Comparison of ENCODE assay signal across 8 cellular contexts in the genomic region with DNA sequence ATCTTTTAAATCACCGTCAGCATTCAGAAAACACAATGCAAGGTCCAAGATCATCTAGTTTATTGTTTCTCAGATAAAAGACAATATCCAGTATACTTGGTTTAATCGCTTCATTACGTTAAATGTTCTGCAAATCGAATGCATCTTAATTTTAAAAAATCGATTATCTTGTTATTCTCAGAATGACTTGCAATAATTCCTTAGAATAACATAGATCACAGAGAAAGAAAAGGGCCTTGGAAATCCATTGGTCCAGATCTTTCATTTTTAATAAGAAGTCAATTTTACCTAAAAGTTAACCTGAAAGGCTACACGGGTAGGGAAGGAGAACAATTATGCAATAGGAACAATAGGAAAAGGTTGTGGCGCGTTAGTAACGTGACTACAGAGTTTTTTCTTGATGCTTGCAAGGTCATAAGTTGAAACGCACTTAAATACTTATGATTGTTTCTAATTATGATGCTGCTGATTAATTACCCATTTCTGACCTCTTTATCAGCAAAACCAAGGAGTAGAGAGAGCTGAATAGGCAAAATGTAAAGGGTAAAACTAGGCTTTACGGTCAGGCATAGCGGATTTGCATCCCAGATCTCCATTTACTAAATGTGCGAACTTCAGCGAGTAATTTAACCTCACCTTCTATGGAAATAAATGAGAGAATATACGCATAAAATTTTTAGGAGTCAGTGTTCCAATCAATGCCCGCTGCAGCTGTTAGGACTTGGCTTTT. TPM values are rescaled to one million over a fixed set of nuclear protein-coding genes. Genes with fewer than 3 reads are reported as not detected.
DNase-seq lines count a peak whose midpoint lies in the region; ATAC-seq and TF ChIP-seq lines count a peak whose summit lies in the region.

No MANE protein-coding gene starts in this region.

- no peaks in the 10 kb centered on the region for H3K27me3 ChIP-seq in WERI-Rb-1 (ENCODE audit: insufficient read depth, low read depth, severe bottlenecking)
- H3K27me3 ChIP-seq in right cardiac atrium (ENCODE audit: control insufficient read depth, insufficient read depth): no peaks in the 10 kb centered on the region
- no peaks in the 10 kb centered on the region for H3K27me3 ChIP-seq in spleen (replicated peaks in 1 of 7)

- no peak for TF ChIP-seq POLR2A in spleen (IDR thresholded peaks at IDR 0.05)

- peaks cover 3% of the 10 kb centered on the region for H3K4me1 ChIP-seq in right cardiac atrium (ENCODE audit: control insufficient read depth, insufficient read depth, low read length)
- peaks cover 24 to 57% (median 30%) of the 10 kb centered on the region in 6 donors for H3K4me1 ChIP-seq in spleen

- ATAC-seq in right cardiac atrium (no peak), HG02840 (IDR thresholded peaks at IDR 0.05; ENCODE audit: low FRiP score, unreplicated experiment) (no peak), GM21619 (IDR thresholded peaks at IDR 0.05; ENCODE audit: unreplicated experiment) (no peak)

- H3K36me3 ChIP-seq in WERI-Rb-1 (no peaks in the 10 kb centered on the region), spleen (no peaks in the 10 kb centered on the region)

- no peaks in the 10 kb centered on the region for H3K9me3 ChIP-seq in WERI-Rb-1 (ENCODE audit: severe bottlenecking)
- H3K9me3 ChIP-seq in right cardiac atrium (ENCODE audit: control insufficient read depth, low read length): no peaks in the 10 kb centered on the region
- H3K9me3 ChIP-seq in spleen: no peaks in the 10 kb centered on the region

- intact Hi-C loops in right cardiac atrium (cut with DNase I): loop anchor here (5.0 to 10.0 kb wide), 2 partner anchors 95 to 242 kb away; a partner anchor contains a TSS
- intact Hi-C loops in spleen (cut with DNase I; ENCODE audit: low total_unique reads): loop anchor here (10.0 kb wide), 3 partner anchors 95 to 245 kb away; a partner anchor contains a TSS

- DNase-seq in NCI-H1105 treated with DMSO at 0.1 percent for 48 hours (lab: John Stamatoyannopoulos, UW) (peak; percentile 34), NCI-H1105 (lab: John Stamatoyannopoulos, UW) (no peak), WERI-Rb-1 (no peak), right cardiac atrium (no peak), spleen (no peak), dedifferentiated amniotic fluid mesenchymal stem cell (ENCODE audit: extremely low spot score) (no peak)

- peak overlapping the region; percentile 68 for H3K27ac ChIP-seq in WERI-Rb-1
- peak overlapping the region; percentile 65 for H3K27ac ChIP-seq in right cardiac atrium (ENCODE audit: low read length)
- H3K27ac ChIP-seq in spleen: peak overlapping the region; percentile 36 to 91 (median 86)

- TF ChIP-seq CTCF in WERI-Rb-1 (IDR thresholded peaks at IDR 0.05; ENCODE audit: low read depth, low read length): no peak
- no peak for TF ChIP-seq CTCF in spleen (IDR thresholded peaks at IDR 0.05 in 8 of 11, conservative IDR thresholded peaks at IDR 0.05 in 3 of 11)

- H3K4me3 ChIP-seq in WERI-Rb-1 (ENCODE audit: low read depth, low read length): peak overlapping the region; percentile 64
- H3K4me3 ChIP-seq in right cardiac atrium (ENCODE audit: low read length): peak overlapping the region; percentile 86
- peak overlapping the region; percentile 43 to 72 (median 60) for H3K4me3 ChIP-seq in spleen

- 38% methylated on average over 16 of the region's 16 CpGs for WGBS in right cardiac atrium
- 31 to 32% (median 32%) methylated on average over 16 of the region's 16 CpGs for WGBS in spleen, 5 donors

RNA-seq across cellular contexts. Expression of a gene that starts 0.8 kb away (rescaled TPM):
- total RNA-seq in right cardiac atrium (10 to 100 TPM; 14.5 to 26.5 (median 21.4) TPM), spleen (10 to 100 TPM in 3 of 7 donors, 1 to 10 TPM in 4; 7.1 to 13.3 (median 9.4) TPM)
- polyA plus RNA-seq in right cardiac atrium (15.5 TPM), spleen (1 to 10 TPM; 3.2 to 5.5 (median 3.7) TPM)

RNA-seq across cellular contexts. Expression of a gene that starts 4.9 kb away (rescaled TPM):
- 100 to 1,000 TPM; 152 to 188 (median 168) TPM for total RNA-seq in right cardiac atrium
- polyA plus RNA-seq in right cardiac atrium: 294 TPM
- total RNA-seq in spleen: 100 to 1,000 TPM; 130 to 185 (median 155) TPM
- polyA plus RNA-seq in spleen: 100 to 1,000 TPM; 298 to 424 (median 364) TPM
